9 cellular contexts compared by ENCODE assay signal in the genomic region with DNA sequence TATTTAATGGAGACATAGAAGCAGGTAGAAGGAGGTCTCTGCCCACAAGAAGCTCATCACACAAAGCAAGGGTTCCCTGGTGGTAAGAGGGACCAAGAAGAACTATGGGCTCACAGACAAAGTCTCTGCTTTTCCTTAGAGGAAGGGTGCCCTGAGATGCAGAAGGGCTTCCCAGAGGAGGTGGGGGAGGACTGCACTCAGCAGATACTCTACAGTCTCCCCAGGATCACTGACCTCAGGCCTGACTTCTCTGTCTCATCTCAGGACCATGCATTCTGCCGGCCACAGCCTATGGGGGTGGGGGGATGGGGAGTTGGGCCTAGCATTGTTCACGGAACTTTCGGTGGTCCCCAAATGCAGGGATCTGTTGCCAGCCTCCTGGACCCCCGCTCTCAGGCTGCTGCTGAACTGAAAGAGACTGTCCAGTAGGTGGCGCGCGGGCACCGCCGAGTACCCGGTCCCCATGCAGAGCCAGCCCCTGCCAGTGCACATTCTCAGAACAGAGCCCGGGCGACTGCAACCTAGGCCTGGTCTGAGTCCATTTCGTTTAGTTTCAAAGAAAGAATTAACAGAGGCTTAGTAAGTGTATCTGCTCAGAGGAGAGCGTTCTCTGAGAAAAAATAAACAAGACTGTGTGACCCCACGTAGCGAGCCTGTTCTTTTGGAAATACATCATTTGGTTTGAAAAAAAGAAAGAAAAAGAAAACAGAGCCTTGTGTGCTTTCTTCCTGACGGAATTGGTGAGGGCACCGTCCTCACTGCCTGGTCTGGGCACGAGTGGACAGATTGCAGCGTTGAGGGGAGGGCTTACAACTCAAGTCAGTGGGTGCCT.
DNase-seq lines count a peak whose midpoint lies in the region; ATAC-seq and TF ChIP-seq lines count a peak whose summit lies in the region.
"Had no signal": no experiment of that assay in that cellular context is flagged by ENCODE, and none has a peak within 500 bp of the region (broad histone marks: within the 10 kb centered on the region; RNA-seq: fewer than 3 reads in every experiment).

No MANE protein-coding gene starts in this region.

- intact Hi-C loops in thyroid gland (cut with DNase I), result loop anchor here (10.0 kb wide), 2 partner anchors 331 to 1401 kb away; no protein-coding TSS in a partner anchor

- H3K9me3 ChIP-seq in fibroblast of lung (ENCODE audit: control insufficient read depth, insufficient read depth, low read depth, low read length) (no peaks in the 10 kb centered on the region), neural cell (ENCODE audit: low read length) (no peaks in the 10 kb centered on the region), thyroid gland (no peaks in the 10 kb centered on the region)

- TF ChIP-seq CTCF in fibroblast of lung (conservative IDR thresholded peaks at IDR 0.05 in 1 of 2, IDR thresholded peaks at IDR 0.05 in 1 of 2; ENCODE audit: low read depth in 1 of 2, low read length in 2 of 2) (peak; percentile 71 to 76), neural cell (IDR thresholded peaks at IDR 0.05; ENCODE audit: poor library complexity, severe bottlenecking) (peak; percentile 94), thyroid gland (IDR thresholded peaks at IDR 0.05) (peak; percentile 71 to 90 (median 84))

- 13 to 21% methylated on average over 15 to 20 of the region's 20 CpGs for WGBS in thyroid gland, 2 donors

- TF ChIP-seq EP300 in neural cell (conservative IDR thresholded peaks at IDR 0.05; ENCODE audit: poor library complexity, severe bottlenecking), result no peak

- ATAC-seq in HG03045 (IDR thresholded peaks at IDR 0.05; ENCODE audit: unreplicated experiment), result peak; percentile 77

- H3K4me3 ChIP-seq in fibroblast of lung (replicated peaks in 1 of 4; ENCODE audit: control extremely low read depth in 1 of 4, insufficient read depth in 1 of 4, low read depth in 3 of 4, low read length in 4 of 4) (no peak overlapping the region), neural cell (ENCODE audit: low read length) (no peak overlapping the region), thyroid gland (replicated peaks in 1 of 3) (no peak overlapping the region)

- no peak for TF ChIP-seq POLR2A in thyroid gland (IDR thresholded peaks at IDR 0.05)

- no peaks in the 10 kb centered on the region for H3K9me2 ChIP-seq in neural cell (ENCODE audit: insufficient read depth, low read length)

- peak; percentile 95 for TF ChIP-seq RAD21 in neural cell (conservative IDR thresholded peaks at IDR 0.05)

- no peaks in the 10 kb centered on the region for H3K79me2 ChIP-seq in fibroblast of lung (ENCODE audit: control insufficient read depth, insufficient read depth, low read length)
- H3K79me2 ChIP-seq in neural cell (replicated peaks; ENCODE audit: insufficient read depth, low read length), result no peaks in the 10 kb centered on the region

- no peak overlapping the region for H3K9ac ChIP-seq in fibroblast of lung (ENCODE audit: insufficient read depth, low read length)
- no peak overlapping the region for H3K9ac ChIP-seq in neural cell (ENCODE audit: low read length)

- H3F3A ChIP-seq in neural cell (ENCODE audit: insufficient read depth, low read length, poor library complexity, severe bottlenecking), result no peaks in the 10 kb centered on the region

- H4K20me1 ChIP-seq in fibroblast of lung (ENCODE audit: control insufficient read depth, extremely low read depth, insufficient read depth, low read length) (no peaks in the 10 kb centered on the region), neural cell (ENCODE audit: insufficient read depth) (no peaks in the 10 kb centered on the region)

- H3K4me2 ChIP-seq in fibroblast of lung (ENCODE audit: extremely low read depth, insufficient read depth, low read length), result no peak overlapping the region
- no peak overlapping the region for H3K4me2 ChIP-seq in neural cell (ENCODE audit: low read length)

- H3K27me3 ChIP-seq in fibroblast of lung (ENCODE audit: control insufficient read depth, insufficient read depth, low read length) (peaks cover 2% of the 10 kb centered on the region), neural cell (ENCODE audit: insufficient read depth, low read depth, low read length) (peaks cover 8% of the 10 kb centered on the region), thyroid gland (no peaks in the 10 kb centered on the region)

- no peaks in the 10 kb centered on the region for H3K36me3 ChIP-seq in fibroblast of lung (ENCODE audit: control insufficient read depth, insufficient read depth, low read length)
- no peaks in the 10 kb centered on the region for H3K36me3 ChIP-seq in neural cell (ENCODE audit: insufficient read depth, low read length)
- H3K36me3 ChIP-seq in thyroid gland, result no peaks in the 10 kb centered on the region

- DNase-seq in activated T-cell treated with anti-CD3 and anti-CD28 coated beads for 1 hour (ENCODE audit: low read depth) (peak; percentile 13), activated T-cell treated with anti-CD3 and anti-CD28 coated beads for 4 hours (no peak), NCI-H345 (lab: John Stamatoyannopoulos, UW) (peak; percentile 29), fibroblast of lung (ENCODE audit: low read depth in 2 of 2) (peak; percentile 61 to 70), thyroid gland (peak; percentile 86 to 91)
- peak; percentile 65 for DNase-seq in activated CD8-positive, alpha-beta memory T cell treated with anti-CD3 and anti-CD28 coated beads for 24 hours

- no peak overlapping the region for H3K27ac ChIP-seq in fibroblast of lung (ENCODE audit: insufficient read depth, low read length)
- no peak overlapping the region for H3K27ac ChIP-seq in neural cell (ENCODE audit: low read length)
- no peak overlapping the region for H3K27ac ChIP-seq in thyroid gland
- H3K27ac ChIP-seq: epithelial cell of prostate had no signal

- H2AFZ ChIP-seq in fibroblast of lung (ENCODE audit: low read length), result no peak overlapping the region
- H2AFZ ChIP-seq in neural cell (ENCODE audit: low read depth, low read length), result no peak overlapping the region

- peaks cover 5% of the 10 kb centered on the region for H3K4me1 ChIP-seq in fibroblast of lung (ENCODE audit: control insufficient read depth, extremely low read depth, insufficient read depth, low read length)
- peaks cover 0 to 6% of the 10 kb centered on the region in 2 donors for H3K4me1 ChIP-seq in thyroid gland

TF ChIP-seq in neural cell, 6 proteins besides CTCF, POLR2A, EP300 and RAD21:
- TF ChIP-seq POLR2AphosphoS5 (IDR thresholded peaks at IDR 0.05), result no peak
- TF ChIP-seq, protein P1, sequence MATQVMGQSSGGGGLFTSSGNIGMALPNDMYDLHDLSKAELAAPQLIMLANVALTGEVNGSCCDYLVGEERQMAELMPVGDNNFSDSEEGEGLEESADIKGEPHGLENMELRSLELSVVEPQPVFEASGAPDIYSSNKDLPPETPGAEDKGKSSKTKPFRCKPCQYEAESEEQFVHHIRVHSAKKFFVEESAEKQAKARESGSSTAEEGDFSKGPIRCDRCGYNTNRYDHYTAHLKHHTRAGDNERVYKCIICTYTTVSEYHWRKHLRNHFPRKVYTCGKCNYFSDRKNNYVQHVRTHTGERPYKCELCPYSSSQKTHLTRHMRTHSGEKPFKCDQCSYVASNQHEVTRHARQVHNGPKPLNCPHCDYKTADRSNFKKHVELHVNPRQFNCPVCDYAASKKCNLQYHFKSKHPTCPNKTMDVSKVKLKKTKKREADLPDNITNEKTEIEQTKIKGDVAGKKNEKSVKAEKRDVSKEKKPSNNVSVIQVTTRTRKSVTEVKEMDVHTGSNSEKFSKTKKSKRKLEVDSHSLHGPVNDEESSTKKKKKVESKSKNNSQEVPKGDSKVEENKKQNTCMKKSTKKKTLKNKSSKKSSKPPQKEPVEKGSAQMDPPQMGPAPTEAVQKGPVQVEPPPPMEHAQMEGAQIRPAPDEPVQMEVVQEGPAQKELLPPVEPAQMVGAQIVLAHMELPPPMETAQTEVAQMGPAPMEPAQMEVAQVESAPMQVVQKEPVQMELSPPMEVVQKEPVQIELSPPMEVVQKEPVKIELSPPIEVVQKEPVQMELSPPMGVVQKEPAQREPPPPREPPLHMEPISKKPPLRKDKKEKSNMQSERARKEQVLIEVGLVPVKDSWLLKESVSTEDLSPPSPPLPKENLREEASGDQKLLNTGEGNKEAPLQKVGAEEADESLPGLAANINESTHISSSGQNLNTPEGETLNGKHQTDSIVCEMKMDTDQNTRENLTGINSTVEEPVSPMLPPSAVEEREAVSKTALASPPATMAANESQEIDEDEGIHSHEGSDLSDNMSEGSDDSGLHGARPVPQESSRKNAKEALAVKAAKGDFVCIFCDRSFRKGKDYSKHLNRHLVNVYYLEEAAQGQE (IDR thresholded peaks at IDR 0.05; ENCODE audit: borderline replicate concordance), result no peak
- peak; percentile 92 for TF ChIP-seq SMC3 (conservative IDR thresholded peaks at IDR 0.05; ENCODE audit: poor library complexity)
- no peak for TF ChIP-seq MXI1 (conservative IDR thresholded peaks at IDR 0.05; ENCODE audit: poor library complexity, severe bottlenecking)
